ENCODE assay signal across 12 cellular contexts in the genomic region with DNA sequence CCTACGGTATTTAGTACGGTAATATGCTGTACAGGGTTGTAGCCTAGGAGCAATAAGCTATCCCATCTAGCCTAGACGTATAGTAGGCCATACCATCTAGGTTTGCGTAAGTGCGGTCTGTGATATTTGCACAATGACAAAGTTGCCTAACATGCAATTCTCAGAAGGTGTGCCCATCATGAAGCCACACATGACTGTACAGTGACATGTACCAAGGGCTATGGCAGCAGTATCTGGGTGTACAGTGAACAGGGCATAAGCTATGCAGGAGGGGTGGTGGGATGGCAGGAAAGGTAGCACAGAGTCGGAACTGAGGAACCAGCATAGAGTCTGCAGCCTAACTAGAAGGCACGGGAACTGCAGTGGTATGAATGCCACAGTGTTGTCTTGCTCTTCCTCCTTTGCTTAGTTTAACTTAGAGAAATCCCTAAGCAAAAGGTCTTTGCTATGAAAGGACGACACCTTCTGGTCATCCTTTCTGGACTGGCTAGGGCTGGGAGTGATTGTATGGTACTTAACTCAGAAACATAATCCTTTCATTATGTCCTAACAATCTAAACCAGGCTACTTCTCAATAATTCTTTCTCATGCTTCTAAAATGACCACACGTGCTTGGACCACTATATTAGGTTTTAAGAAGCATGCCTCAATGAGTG.
DNase-seq lines count a peak whose midpoint lies in the region; ATAC-seq, FAIRE-seq and TF ChIP-seq lines count a peak whose summit lies in the region.
"Had no signal": no experiment of that assay in that cellular context is flagged by ENCODE, and none has a peak within 500 bp of the region (broad histone marks: within the 10 kb centered on the region; RNA-seq: fewer than 3 reads in every experiment).

No MANE protein-coding gene starts in this region.

- H3K4me3 ChIP-seq in AG09309 (ENCODE audit: control insufficient read depth, low read depth, low read length), result no peak overlapping the region
- H3K4me3 ChIP-seq in SJCRH30, result no peak overlapping the region

- H3K27me3 ChIP-seq in SJCRH30, result no peaks in the 10 kb centered on the region

- FAIRE-seq in GM19239 (lab: Jason Lieb, UNC), result no peak

- no peak for ATAC-seq in HG03469 (IDR thresholded peaks at IDR 0.05; ENCODE audit: unreplicated experiment)
- ATAC-seq: stimulated activated naive CD8-positive, alpha-beta T cell treated with anti-CD3 and anti-CD28 coated beads, Interleukin-15, Interleukin-2, amounts not matched to agents 100 U/mL and 50 U/mL, for 24 hours had no signal

- peak; percentile 62 for TF ChIP-seq CTCF in AG09309 (IDR thresholded peaks at IDR 0.05; ENCODE audit: control insufficient read depth, insufficient read depth, low read depth, low read length, missing control alignments)

- H3K4me1 ChIP-seq in SJCRH30, result peaks cover 33% of the 10 kb centered on the region

- DNase-seq in AG09309 (ENCODE audit: low read depth) (peak; percentile 16), HT-29 (ENCODE audit: low spot score) (peak; percentile 80), SJCRH30 (peak; percentile 27 to 58), glomerular visceral epithelial cell (ENCODE audit: extremely low spot score) (peak; percentile 8), GM19239 (ENCODE audit: insufficient read length, low spot score) (no peak), C1 segment of cervical spinal cord (lab: John Stamatoyannopoulos, UW) (no peak), hepatic stellate cell (ENCODE audit: low spot score) (no peak)
- DNase-seq: effector CD4-positive, alpha-beta T cell; MM.1S; stimulated activated naive CD8-positive, alpha-beta T cell treated with anti-CD3 and anti-CD28 coated beads, Interleukin-15, Interleukin-2, amounts not matched to agents 100 U/mL and 50 U/mL, for 24 hours; T-helper 1 cell had no signal

- no peak overlapping the region for H3K27ac ChIP-seq in SJCRH30

- no peaks in the 10 kb centered on the region for H3K9me3 ChIP-seq in SJCRH30 (replicated peaks)

- no peaks in the 10 kb centered on the region for H3K36me3 ChIP-seq in SJCRH30

Comparison
In these comparisons a context has a peak if more than half of its experiments do, and no peak if none do; other contexts are left out.
1. DNase-seq: peak in AG09309 (single experiment), HT-29 (single experiment), SJCRH30 (2 of 2) and glomerular visceral epithelial cell (single experiment); none in GM19239 (single experiment), C1 segment of cervical spinal cord (0 of 14) and hepatic stellate cell (single experiment).